In genomic region chr2:191318729-191319078, GRCh38 we compare ENCODE assay signal across 1 cellular context.
TF ChIP-seq lines count a peak whose summit lies in the region.

No MANE protein-coding gene starts in this region.

TF ChIP-seq in HepG2, 621 proteins besides CTCF, POLR2A, EP300 and RAD21 (continued from another document and continues in another):
- TF ChIP-seq ZNF687 (CRISPR knock-in tag; IDR thresholded peaks at IDR 0.05) (no peak), ZNF441 (CRISPR knock-in tag; IDR thresholded peaks at IDR 0.05; ENCODE audit: borderline replicate concordance) (no peak), KLF9 (CRISPR knock-in tag; IDR thresholded peaks at IDR 0.05; ENCODE audit: low read depth) (0 out of 2 replicates have a peak, but pooled peaks have one; percentile 17), ZNF382 (CRISPR knock-in tag; IDR thresholded peaks at IDR 0.05; ENCODE audit: borderline replicate concordance) (no peak), NFKBIZ (CRISPR knock-in tag; IDR thresholded peaks at IDR 0.05) (no peak), ZNF713 (CRISPR knock-in tag; IDR thresholded peaks at IDR 0.05) (no peak), KMT2A (CRISPR knock-in tag; IDR thresholded peaks at IDR 0.05) (0 out of 2 replicates have a peak, but pooled peaks have one; percentile 30), HIVEP1 (CRISPR knock-in tag; IDR thresholded peaks at IDR 0.05) (no peak), PLRG1 (conservative IDR thresholded peaks at IDR 0.05) (no peak), ZNF749 (CRISPR knock-in tag; IDR thresholded peaks at IDR 0.05; ENCODE audit: borderline replicate concordance) (no peak), SMAD1 (CRISPR knock-in tag; IDR thresholded peaks at IDR 0.05; ENCODE audit: borderline replicate concordance, low read depth) (no peak), KDM5A (IDR thresholded peaks at IDR 0.05; ENCODE audit: borderline replicate concordance, low read length) (no peak), BCLAF1 (IDR thresholded peaks at IDR 0.05) (no peak), FOXA1 (IDR thresholded peaks at IDR 0.05) (no peak), FOXA1 (CRISPR knock-in tag; IDR thresholded peaks at IDR 0.05) (no peak), IRX3 (CRISPR knock-in tag; IDR thresholded peaks at IDR 0.05; ENCODE audit: borderline replicate concordance, low read depth) (no peak), FOXA3 (CRISPR knock-in tag; IDR thresholded peaks at IDR 0.05) (peak; percentile 66; the same call in 1 of the 2 replicates), SCMH1 (CRISPR knock-in tag; IDR thresholded peaks at IDR 0.05; ENCODE audit: borderline replicate concordance) (no peak), ZNF609 (CRISPR knock-in tag; IDR thresholded peaks at IDR 0.05; ENCODE audit: borderline replicate concordance) (no peak), NFE2L2 (IDR thresholded peaks at IDR 0.05; ENCODE audit: low read length) (no peak), SP4 (CRISPR knock-in tag; IDR thresholded peaks at IDR 0.05) (no peak), GABPB1 (CRISPR knock-in tag; IDR thresholded peaks at IDR 0.05) (no peak), HNF1B (CRISPR knock-in tag; IDR thresholded peaks at IDR 0.05) (peak; percentile 84), ZNF557 (CRISPR knock-in tag; IDR thresholded peaks at IDR 0.05) (no peak), MAF1 (CRISPR knock-in tag; IDR thresholded peaks at IDR 0.05; ENCODE audit: borderline replicate concordance) (no peak), SAP130 (CRISPR knock-in tag; IDR thresholded peaks at IDR 0.05; ENCODE audit: low read depth) (peak; percentile 87), ZNF44 (CRISPR knock-in tag; IDR thresholded peaks at IDR 0.05) (no peak), ZFP62 (CRISPR knock-in tag; IDR thresholded peaks at IDR 0.05) (no peak), RFX3 (CRISPR knock-in tag; IDR thresholded peaks at IDR 0.05) (no peak), BATF2 (CRISPR knock-in tag; IDR thresholded peaks at IDR 0.05) (no peak), ZZZ3 (CRISPR knock-in tag; IDR thresholded peaks at IDR 0.05; ENCODE audit: borderline replicate concordance) (no peak), SKI (IDR thresholded peaks at IDR 0.05; ENCODE audit: partially characterized antibody) (no peak), ZNF138 (CRISPR knock-in tag; IDR thresholded peaks at IDR 0.05; ENCODE audit: low read depth) (no peak), SALL1 (CRISPR knock-in tag; IDR thresholded peaks at IDR 0.05) (peak; percentile 70), FLYWCH1 (CRISPR knock-in tag; IDR thresholded peaks at IDR 0.05) (no peak), NR0B2 (CRISPR knock-in tag; IDR thresholded peaks at IDR 0.05) (no peak), TOE1 (CRISPR knock-in tag; IDR thresholded peaks at IDR 0.05) (no peak), ZNF646 (CRISPR knock-in tag; IDR thresholded peaks at IDR 0.05) (peak; percentile 39; the same call in 1 of the 2 replicates), SP140L (CRISPR knock-in tag; IDR thresholded peaks at IDR 0.05; ENCODE audit: borderline replicate concordance) (no peak)
